Comparison of ENCODE assay signal across 8 cellular contexts in the genomic region with DNA sequence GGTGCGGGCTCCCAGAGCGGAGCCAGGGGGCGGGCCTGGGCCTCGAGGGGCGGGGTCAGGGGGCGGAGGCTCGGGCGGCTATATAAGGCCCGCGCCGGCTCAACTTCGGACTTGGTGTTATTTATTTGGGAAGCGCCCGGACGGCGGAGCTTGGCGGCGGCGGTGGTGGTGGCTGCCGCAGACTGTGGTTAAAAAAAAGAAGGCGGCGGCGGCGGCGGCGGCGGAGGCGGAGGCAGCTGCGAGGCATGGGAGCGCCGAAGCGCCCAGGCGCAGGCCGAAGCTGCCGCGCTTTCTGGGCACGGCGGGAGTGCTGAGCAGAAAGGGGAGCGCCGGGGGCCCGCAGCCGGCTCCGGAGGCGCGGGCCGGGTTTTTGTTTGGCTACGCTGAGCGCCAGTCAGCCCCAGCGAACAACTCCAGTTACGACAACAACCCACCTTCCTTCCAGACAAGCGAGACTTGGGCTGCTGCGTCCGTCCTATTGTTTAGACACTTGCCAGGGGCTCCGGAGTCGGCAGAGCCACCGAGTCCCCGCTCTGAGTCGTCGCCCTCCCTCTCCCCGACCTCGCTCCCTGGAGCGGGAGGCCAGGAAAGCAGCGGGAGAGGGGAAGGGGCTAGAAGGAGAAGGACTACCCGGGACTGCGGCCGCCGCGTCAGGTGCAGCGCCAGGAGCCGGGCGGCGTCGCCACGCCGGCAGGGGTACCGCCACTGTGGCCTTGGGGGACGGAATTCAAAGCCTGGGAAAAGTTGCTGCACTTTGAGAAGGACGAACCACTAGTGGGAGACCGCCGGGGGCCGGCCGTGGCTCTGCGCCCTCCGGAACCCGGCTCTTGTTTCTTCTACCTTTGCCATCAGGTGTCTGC. TPM values are rescaled to one million over a fixed set of nuclear protein-coding genes. Genes with fewer than 3 reads are reported as not detected.
A peak's percentile ranks its signal among the peaks of the same experiment; 100 is the strongest.
DNase-seq lines count a peak whose midpoint lies in the region; ATAC-seq and TF ChIP-seq lines count a peak whose summit lies in the region.

A gene with protein sequence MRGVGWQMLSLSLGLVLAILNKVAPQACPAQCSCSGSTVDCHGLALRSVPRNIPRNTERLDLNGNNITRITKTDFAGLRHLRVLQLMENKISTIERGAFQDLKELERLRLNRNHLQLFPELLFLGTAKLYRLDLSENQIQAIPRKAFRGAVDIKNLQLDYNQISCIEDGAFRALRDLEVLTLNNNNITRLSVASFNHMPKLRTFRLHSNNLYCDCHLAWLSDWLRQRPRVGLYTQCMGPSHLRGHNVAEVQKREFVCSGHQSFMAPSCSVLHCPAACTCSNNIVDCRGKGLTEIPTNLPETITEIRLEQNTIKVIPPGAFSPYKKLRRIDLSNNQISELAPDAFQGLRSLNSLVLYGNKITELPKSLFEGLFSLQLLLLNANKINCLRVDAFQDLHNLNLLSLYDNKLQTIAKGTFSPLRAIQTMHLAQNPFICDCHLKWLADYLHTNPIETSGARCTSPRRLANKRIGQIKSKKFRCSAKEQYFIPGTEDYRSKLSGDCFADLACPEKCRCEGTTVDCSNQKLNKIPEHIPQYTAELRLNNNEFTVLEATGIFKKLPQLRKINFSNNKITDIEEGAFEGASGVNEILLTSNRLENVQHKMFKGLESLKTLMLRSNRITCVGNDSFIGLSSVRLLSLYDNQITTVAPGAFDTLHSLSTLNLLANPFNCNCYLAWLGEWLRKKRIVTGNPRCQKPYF (N-terminal part only) (plus strand): TSS at position 110 of the 860 bp plus-strand sequence. CDS start 1,911 bp downstream, outside the sequence.

- no peaks in the 10 kb centered on the region for H3K9me3 Mint-ChIP-seq in type B pancreatic cell

- DNase-seq in activated naive CD4-positive, alpha-beta T cell treated with Interleukin-2 at 50 U/mL for 16 hours = peak; percentile 5
- DNase-seq in activated naive CD4-positive, alpha-beta T cell (lab: John Stamatoyannopoulos, UW) = no peak
- DNase-seq in NCI-H128 (lab: John Stamatoyannopoulos, UW; ENCODE audit: unreplicated experiment) (peak; percentile 40), mucosa of gallbladder (ENCODE audit: low spot score) (peak; percentile 70), type B pancreatic cell (ENCODE audit: extremely low spot score, unreplicated experiment) (peak; percentile 93)

- H3K4me3 ChIP-seq in WI38 (ENCODE audit: low read depth, low read length) = peak within 1 kb of the TSS; percentile 62

- TF ChIP-seq CTCF in WI38 (IDR thresholded peaks at IDR 0.05; ENCODE audit: low read depth, low read length) (no peak), type B pancreatic cell (conservative IDR thresholded peaks at IDR 0.05) (no peak)

- peak within 1 kb of the TSS; percentile 84 for H3K27ac Mint-ChIP-seq in type B pancreatic cell

- H3K4me1 Mint-ChIP-seq in type B pancreatic cell (ENCODE audit: unreplicated experiment) = peaks cover 33% of the 10 kb centered on the region

- peaks cover 59% of the 10 kb centered on the region for H3K27me3 Mint-ChIP-seq in type B pancreatic cell

- ATAC-seq in HG02759 (IDR thresholded peaks at IDR 0.05; ENCODE audit: unreplicated experiment) (peak; percentile 93), esophagus mucosa (peak; percentile 95)

- H3K36me3 Mint-ChIP-seq in type B pancreatic cell = peaks cover 14% of the 10 kb centered on the region

- H3K4me3 Mint-ChIP-seq in type B pancreatic cell = peak within 1 kb of the TSS; percentile 99

RNA-seq across cellular contexts. Expression of the gene that starts here (rescaled TPM):
- total RNA-seq in esophagus mucosa (2.5 TPM), mucosa of gallbladder (19.1 TPM), type B pancreatic cell (ENCODE audit: low replicate concordance) (7.4 and 105 TPM in 2 replicates)

Comparison
In these comparisons a context has a peak if more than half of its experiments do, and no peak if none do; other contexts are left out.
1. DNase-seq: peak in activated naive CD4-positive, alpha-beta T cell treated with Interleukin-2 at 50 U/mL for 16 hours (single experiment), NCI-H128 (single experiment), mucosa of gallbladder (single experiment) and type B pancreatic cell (single experiment); none in activated naive CD4-positive, alpha-beta T cell (0 of 4).